Comparison of ENCODE assay signal across 16 cellular contexts in genomic region chr10:119377431-119377830, GRCh38.
DNase-seq lines count a peak whose midpoint lies in the region; ATAC-seq and TF ChIP-seq lines count a peak whose summit lies in the region.
"Had no signal": no experiment of that assay in that cellular context is flagged by ENCODE, and none has a peak within 500 bp of the region (broad histone marks: within the 10 kb centered on the region; RNA-seq: fewer than 3 reads in every experiment).

No MANE protein-coding gene starts in this region.

- DNase-seq in NCI-H1694 treated with DMSO at 0.1 percent for 48 hours (lab: John Stamatoyannopoulos, UW) (peak; percentile 86), NCI-H524 (lab: John Stamatoyannopoulos, UW) (peak; percentile 62 to 85), neural progenitor cell (ENCODE audit: low spot score) (no peak), body of pancreas (no peak)
- DNase-seq: CD8-positive, alpha-beta memory T cell; DMS153; EL; KBM-7; NCI-H1048; T-helper 2 cell had no signal

- peak overlapping the region in 3 of 4 donors; percentile 12 to 53 (median 16) for H3K27ac ChIP-seq in gastroesophageal sphincter
- no peak overlapping the region for H3K27ac ChIP-seq in neural progenitor cell
- no peak overlapping the region for H3K27ac ChIP-seq in body of pancreas
- H3K27ac ChIP-seq: BLaER1 had no signal

- peaks cover 8% of the 10 kb centered on the region for H3K27me3 Mint-ChIP-seq in neural progenitor cell (ENCODE audit: insufficient read depth, low read depth)
- H3K27me3 Mint-ChIP-seq: CD8-positive, alpha-beta memory T cell had no signal

- H3K36me3 Mint-ChIP-seq in neural progenitor cell: peaks cover 1% of the 10 kb centered on the region

- peaks cover 4% of the 10 kb centered on the region for H3F3A ChIP-seq in neural progenitor cell (ENCODE audit: low read depth)

- no peaks in the 10 kb centered on the region for H4K20me1 ChIP-seq in neural progenitor cell (ENCODE audit: low read depth)
- H4K20me1 ChIP-seq: BLaER1 had no signal

- H3K4me2 ChIP-seq in neural progenitor cell: peak overlapping the region; percentile 31
- H3K4me2 ChIP-seq: BLaER1, GM23338 had no signal

- H2AFZ ChIP-seq in neural progenitor cell (replicated peaks): no peak overlapping the region
- H2AFZ ChIP-seq: GM23338 had no signal

- H3K4me3 Mint-ChIP-seq in neural progenitor cell: no peak overlapping the region
- H3K4me3 Mint-ChIP-seq: CD8-positive, alpha-beta memory T cell; GM23338 had no signal

- no peaks in the 10 kb centered on the region for H3K9me3 ChIP-seq in gastroesophageal sphincter
- H3K9me3 ChIP-seq in neural progenitor cell (ENCODE audit: low read depth): no peaks in the 10 kb centered on the region
- no peaks in the 10 kb centered on the region for H3K9me3 ChIP-seq in body of pancreas
- H3K9me3 ChIP-seq: BLaER1 had no signal

- 11 to 37% methylated on average over 3 to 4 of the region's 4 CpGs for WGBS in gastroesophageal sphincter (ENCODE audit: low coverage in 1 of 2), 2 donors
- WGBS in body of pancreas, 2 donors: 59 to 66% methylated on average over 4 of the region's 4 CpGs

- H3K4me1 Mint-ChIP-seq in neural progenitor cell: peaks cover 25% of the 10 kb centered on the region

- H3K9me3 Mint-ChIP-seq in neural progenitor cell: no peaks in the 10 kb centered on the region
- H3K9me3 Mint-ChIP-seq: CD8-positive, alpha-beta memory T cell; GM23338 had no signal

- intact Hi-C loops in body of pancreas (cut with DNase I): no loop called here

- H3K9ac ChIP-seq in neural progenitor cell: no peak overlapping the region
- H3K9ac ChIP-seq: BLaER1 had no signal

- no peak for TF ChIP-seq EP300 in gastroesophageal sphincter (IDR thresholded peaks at IDR 0.05)

- no peak overlapping the region for H3K27ac Mint-ChIP-seq in neural progenitor cell

- H3K4me3 ChIP-seq in gastroesophageal sphincter (no peak overlapping the region), neural progenitor cell (no peak overlapping the region), body of pancreas (no peak overlapping the region)
- H3K4me3 ChIP-seq: BLaER1, GM23338 had no signal

- ATAC-seq in gastroesophageal sphincter (no peak), HG03025 (IDR thresholded peaks at IDR 0.05; ENCODE audit: low FRiP score, unreplicated experiment) (no peak), GM21381 (IDR thresholded peaks at IDR 0.05; ENCODE audit: unreplicated experiment) (no peak), body of pancreas (no peak), GM21423 (IDR thresholded peaks at IDR 0.05; ENCODE audit: unreplicated experiment) (no peak)

- no peaks in the 10 kb centered on the region for H3K27me3 ChIP-seq in gastroesophageal sphincter
- H3K27me3 ChIP-seq in neural progenitor cell: no peaks in the 10 kb centered on the region
- no peaks in the 10 kb centered on the region for H3K27me3 ChIP-seq in body of pancreas
- H3K27me3 ChIP-seq: BLaER1 had no signal

- H3K79me2 ChIP-seq in neural progenitor cell (ENCODE audit: low read depth): no peaks in the 10 kb centered on the region

- TF ChIP-seq POLR2A in gastroesophageal sphincter (IDR thresholded peaks at IDR 0.05): no peak
- no peak for TF ChIP-seq POLR2A in body of pancreas (IDR thresholded peaks at IDR 0.05)

- H3K4me1 ChIP-seq in gastroesophageal sphincter (peaks cover 0 to 57% (median 25%) of the 10 kb centered on the region in 3 donors), neural progenitor cell (peaks cover 23% of the 10 kb centered on the region), body of pancreas (no peaks in the 10 kb centered on the region)

- H3K36me3 ChIP-seq in gastroesophageal sphincter (peaks cover 0 to 22% of the 10 kb centered on the region in 2 donors), neural progenitor cell (no peaks in the 10 kb centered on the region), body of pancreas (replicated peaks in 1 of 2; ENCODE audit: insufficient read depth in 1 of 2, low read depth in 2 of 2) (no peaks in the 10 kb centered on the region)
- H3K36me3 ChIP-seq: BLaER1 had no signal

- TF ChIP-seq CTCF in gastroesophageal sphincter (IDR thresholded peaks at IDR 0.05) (no peak), neural progenitor cell (IDR thresholded peaks at IDR 0.05) (no peak), body of pancreas (IDR thresholded peaks at IDR 0.05) (no peak)

Comparison
In these comparisons a context has a peak if more than half of its experiments do, and no peak if none do; other contexts are left out.
1. DNase-seq: peak in NCI-H1694 treated with DMSO at 0.1 percent for 48 hours (single experiment) and NCI-H524 (2 of 2); none in neural progenitor cell (single experiment) and body of pancreas (0 of 4).
2. H3K27ac ChIP-seq: peak in gastroesophageal sphincter (3 of 4); none in neural progenitor cell (single experiment) and body of pancreas (0 of 4).